Comparison of ENCODE assay signal across 2 cellular contexts in the genomic region with DNA sequence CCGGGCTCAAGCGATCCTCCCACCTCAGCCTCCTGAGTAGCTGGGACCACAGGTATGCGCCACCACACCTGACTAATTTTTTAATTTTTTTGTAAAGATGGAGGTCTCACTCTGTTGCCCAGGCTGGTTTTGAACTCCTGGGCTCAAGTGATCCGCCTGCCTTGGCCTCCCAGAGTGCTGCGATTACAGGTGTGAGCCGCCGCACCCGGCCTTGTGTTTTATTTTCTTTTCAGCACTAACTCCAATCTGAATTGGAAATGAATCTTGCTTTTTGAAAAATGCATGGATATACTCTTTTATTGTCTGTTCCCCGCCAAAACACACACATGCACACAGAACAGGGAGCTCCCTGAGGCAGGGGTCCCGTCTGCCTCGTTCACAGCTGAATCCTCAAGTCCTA.
TF ChIP-seq lines count a peak whose summit lies in the region.

No MANE protein-coding gene starts in this region.

TF ChIP-seq in SK-N-SH, 30 proteins besides CTCF, POLR2A, EP300 and RAD21:
- TF ChIP-seq FOXM1 (IDR thresholded peaks at IDR 0.05; ENCODE audit: low read depth) = no peak
- no peak for TF ChIP-seq SIN3A (IDR thresholded peaks at IDR 0.05; ENCODE audit: borderline replicate concordance, low read depth, low read length)
- TF ChIP-seq, protein P1, sequence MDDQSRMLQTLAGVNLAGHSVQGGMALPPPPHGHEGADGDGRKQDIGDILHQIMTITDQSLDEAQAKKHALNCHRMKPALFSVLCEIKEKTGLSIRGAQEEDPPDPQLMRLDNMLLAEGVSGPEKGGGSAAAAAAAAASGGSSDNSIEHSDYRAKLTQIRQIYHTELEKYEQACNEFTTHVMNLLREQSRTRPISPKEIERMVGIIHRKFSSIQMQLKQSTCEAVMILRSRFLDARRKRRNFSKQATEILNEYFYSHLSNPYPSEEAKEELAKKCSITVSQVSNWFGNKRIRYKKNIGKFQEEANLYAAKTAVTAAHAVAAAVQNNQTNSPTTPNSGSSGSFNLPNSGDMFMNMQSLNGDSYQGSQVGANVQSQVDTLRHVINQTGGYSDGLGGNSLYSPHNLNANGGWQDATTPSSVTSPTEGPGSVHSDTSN (IDR thresholded peaks at IDR 0.05) = no peak
- no peak for TF ChIP-seq NFIC (IDR thresholded peaks at IDR 0.05; ENCODE audit: borderline replicate concordance)
- TF ChIP-seq, protein P2, sequence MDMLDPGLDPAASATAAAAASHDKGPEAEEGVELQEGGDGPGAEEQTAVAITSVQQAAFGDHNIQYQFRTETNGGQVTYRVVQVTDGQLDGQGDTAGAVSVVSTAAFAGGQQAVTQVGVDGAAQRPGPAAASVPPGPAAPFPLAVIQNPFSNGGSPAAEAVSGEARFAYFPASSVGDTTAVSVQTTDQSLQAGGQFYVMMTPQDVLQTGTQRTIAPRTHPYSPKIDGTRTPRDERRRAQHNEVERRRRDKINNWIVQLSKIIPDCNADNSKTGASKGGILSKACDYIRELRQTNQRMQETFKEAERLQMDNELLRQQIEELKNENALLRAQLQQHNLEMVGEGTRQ (IDR thresholded peaks at IDR 0.05; ENCODE audit: borderline replicate concordance, low read depth, low read length) = no peak
- TF ChIP-seq ELF1 (IDR thresholded peaks at IDR 0.05) = no peak
- no peak for TF ChIP-seq JUND (IDR thresholded peaks at IDR 0.05)
- no peak for TF ChIP-seq MEF2A (IDR thresholded peaks at IDR 0.05; ENCODE audit: borderline replicate concordance, low read depth)
- no peak for TF ChIP-seq FOXJ3 (CRISPR knock-in tag; IDR thresholded peaks at IDR 0.05)
- TF ChIP-seq EZH2phosphoT487 (IDR thresholded peaks at IDR 0.05; ENCODE audit: borderline replicate concordance, low read depth) = no peak
- no peak for TF ChIP-seq FOSL2 (IDR thresholded peaks at IDR 0.05; ENCODE audit: borderline replicate concordance, low read depth)
- TF ChIP-seq, protein P3, sequence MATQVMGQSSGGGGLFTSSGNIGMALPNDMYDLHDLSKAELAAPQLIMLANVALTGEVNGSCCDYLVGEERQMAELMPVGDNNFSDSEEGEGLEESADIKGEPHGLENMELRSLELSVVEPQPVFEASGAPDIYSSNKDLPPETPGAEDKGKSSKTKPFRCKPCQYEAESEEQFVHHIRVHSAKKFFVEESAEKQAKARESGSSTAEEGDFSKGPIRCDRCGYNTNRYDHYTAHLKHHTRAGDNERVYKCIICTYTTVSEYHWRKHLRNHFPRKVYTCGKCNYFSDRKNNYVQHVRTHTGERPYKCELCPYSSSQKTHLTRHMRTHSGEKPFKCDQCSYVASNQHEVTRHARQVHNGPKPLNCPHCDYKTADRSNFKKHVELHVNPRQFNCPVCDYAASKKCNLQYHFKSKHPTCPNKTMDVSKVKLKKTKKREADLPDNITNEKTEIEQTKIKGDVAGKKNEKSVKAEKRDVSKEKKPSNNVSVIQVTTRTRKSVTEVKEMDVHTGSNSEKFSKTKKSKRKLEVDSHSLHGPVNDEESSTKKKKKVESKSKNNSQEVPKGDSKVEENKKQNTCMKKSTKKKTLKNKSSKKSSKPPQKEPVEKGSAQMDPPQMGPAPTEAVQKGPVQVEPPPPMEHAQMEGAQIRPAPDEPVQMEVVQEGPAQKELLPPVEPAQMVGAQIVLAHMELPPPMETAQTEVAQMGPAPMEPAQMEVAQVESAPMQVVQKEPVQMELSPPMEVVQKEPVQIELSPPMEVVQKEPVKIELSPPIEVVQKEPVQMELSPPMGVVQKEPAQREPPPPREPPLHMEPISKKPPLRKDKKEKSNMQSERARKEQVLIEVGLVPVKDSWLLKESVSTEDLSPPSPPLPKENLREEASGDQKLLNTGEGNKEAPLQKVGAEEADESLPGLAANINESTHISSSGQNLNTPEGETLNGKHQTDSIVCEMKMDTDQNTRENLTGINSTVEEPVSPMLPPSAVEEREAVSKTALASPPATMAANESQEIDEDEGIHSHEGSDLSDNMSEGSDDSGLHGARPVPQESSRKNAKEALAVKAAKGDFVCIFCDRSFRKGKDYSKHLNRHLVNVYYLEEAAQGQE (IDR thresholded peaks at IDR 0.05; ENCODE audit: low read depth, low read length) = no peak
- no peak for TF ChIP-seq POLR2AphosphoS5 (IDR thresholded peaks at IDR 0.05; ENCODE audit: low read depth, low read length)
- TF ChIP-seq, protein P4, sequence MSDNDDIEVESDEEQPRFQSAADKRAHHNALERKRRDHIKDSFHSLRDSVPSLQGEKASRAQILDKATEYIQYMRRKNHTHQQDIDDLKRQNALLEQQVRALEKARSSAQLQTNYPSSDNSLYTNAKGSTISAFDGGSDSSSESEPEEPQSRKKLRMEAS (IDR thresholded peaks at IDR 0.05; ENCODE audit: low read depth) = no peak
- TF ChIP-seq RXRA (IDR thresholded peaks at IDR 0.05; ENCODE audit: borderline replicate concordance, low read depth) = no peak
- TF ChIP-seq NRF1 (IDR thresholded peaks at IDR 0.05; ENCODE audit: low read depth, low read length) = no peak
- no peak for TF ChIP-seq RFX5 (IDR thresholded peaks at IDR 0.05; ENCODE audit: low read length)
- TF ChIP-seq, protein P5, sequence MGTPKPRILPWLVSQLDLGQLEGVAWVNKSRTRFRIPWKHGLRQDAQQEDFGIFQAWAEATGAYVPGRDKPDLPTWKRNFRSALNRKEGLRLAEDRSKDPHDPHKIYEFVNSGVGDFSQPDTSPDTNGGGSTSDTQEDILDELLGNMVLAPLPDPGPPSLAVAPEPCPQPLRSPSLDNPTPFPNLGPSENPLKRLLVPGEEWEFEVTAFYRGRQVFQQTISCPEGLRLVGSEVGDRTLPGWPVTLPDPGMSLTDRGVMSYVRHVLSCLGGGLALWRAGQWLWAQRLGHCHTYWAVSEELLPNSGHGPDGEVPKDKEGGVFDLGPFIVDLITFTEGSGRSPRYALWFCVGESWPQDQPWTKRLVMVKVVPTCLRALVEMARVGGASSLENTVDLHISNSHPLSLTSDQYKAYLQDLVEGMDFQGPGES (IDR thresholded peaks at IDR 0.05; ENCODE audit: low read depth, low read length) = no peak
TF ChIP-seq in SK-N-SH: peak in this region for 0.

TF ChIP-seq in SK-N-SH treated with all-trans-retinoic acid at 6 μM for 48 hours, 23 proteins besides CTCF, POLR2A, EP300 and RAD21:
- no peak for TF ChIP-seq TCF4 (CRISPR knock-in tag; IDR thresholded peaks at IDR 0.05; ENCODE audit: borderline replicate concordance)
- TF ChIP-seq OSR1 (CRISPR knock-in tag; IDR thresholded peaks at IDR 0.05) = no peak
- TF ChIP-seq SNAI2 (CRISPR knock-in tag; IDR thresholded peaks at IDR 0.05) = no peak
- TF ChIP-seq, protein P6, sequence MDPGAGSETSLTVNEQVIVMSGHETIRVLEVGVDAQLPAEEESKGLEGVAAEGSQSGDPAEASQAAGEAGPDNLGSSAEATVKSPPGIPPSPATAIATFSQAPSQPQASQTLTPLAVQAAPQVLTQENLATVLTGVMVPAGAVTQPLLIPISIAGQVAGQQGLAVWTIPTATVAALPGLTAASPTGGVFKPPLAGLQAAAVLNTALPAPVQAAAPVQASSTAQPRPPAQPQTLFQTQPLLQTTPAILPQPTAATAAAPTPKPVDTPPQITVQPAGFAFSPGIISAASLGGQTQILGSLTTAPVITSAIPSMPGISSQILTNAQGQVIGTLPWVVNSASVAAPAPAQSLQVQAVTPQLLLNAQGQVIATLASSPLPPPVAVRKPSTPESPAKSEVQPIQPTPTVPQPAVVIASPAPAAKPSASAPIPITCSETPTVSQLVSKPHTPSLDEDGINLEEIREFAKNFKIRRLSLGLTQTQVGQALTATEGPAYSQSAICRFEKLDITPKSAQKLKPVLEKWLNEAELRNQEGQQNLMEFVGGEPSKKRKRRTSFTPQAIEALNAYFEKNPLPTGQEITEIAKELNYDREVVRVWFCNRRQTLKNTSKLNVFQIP (CRISPR knock-in tag; IDR thresholded peaks at IDR 0.05; ENCODE audit: borderline replicate concordance, low read depth) = no peak
- no peak for TF ChIP-seq PPARA (CRISPR knock-in tag; IDR thresholded peaks at IDR 0.05; ENCODE audit: borderline replicate concordance)
- no peak for TF ChIP-seq ESRRG (CRISPR knock-in tag; IDR thresholded peaks at IDR 0.05)
